Comparison of ENCODE assay signal across 8 cellular contexts in genomic region chr17:3669548-3669947, GRCh38. TPM values are rescaled to one million over a fixed set of nuclear protein-coding genes. Genes with fewer than 3 reads are reported as not detected.
DNase-seq lines count a peak whose midpoint lies in the region; ATAC-seq and TF ChIP-seq lines count a peak whose summit lies in the region.

No MANE protein-coding gene starts in this region.

- no peaks in the 10 kb centered on the region for H3K9me3 ChIP-seq in adipocyte (ENCODE audit: control insufficient read depth, low read length)
- no peaks in the 10 kb centered on the region for H3K9me3 ChIP-seq in tibial nerve

- peak overlapping the region; percentile 93 for H3K9ac ChIP-seq in adipocyte (ENCODE audit: low read length)

- peak overlapping the region; percentile 88 for H3K4me3 ChIP-seq in adipocyte (ENCODE audit: low read length)
- peak overlapping the region; percentile 61 for H3K4me3 ChIP-seq in lower leg skin (ENCODE audit: low read depth, poor library complexity, severe bottlenecking)
- peak overlapping the region; percentile 55 to 99 (median 90) for H3K4me3 ChIP-seq in tibial nerve

- H3K36me3 Mint-ChIP-seq in activated T-cell treated with anti-CD3 and anti-CD28 coated beads, Interleukin-2, amount 50 U/mL, for 72 hours (ENCODE audit: insufficient read depth in 2 of 2), result peaks cover 2 to 8% of the 10 kb centered on the region in 2 donors

- peak overlapping the region; percentile 95 for H3K27ac Mint-ChIP-seq in activated T-cell treated with anti-CD3 and anti-CD28 coated beads, Interleukin-2, amount 50 U/mL, for 72 hours

- intact Hi-C loops in lower leg skin (cut with DNase I; ENCODE audit: low total_unique reads), result no loop called here

- H3K4me1 Mint-ChIP-seq in activated T-cell treated with anti-CD3 and anti-CD28 coated beads, Interleukin-2, amount 50 U/mL, for 72 hours (ENCODE audit: low read depth), result peaks cover 33% of the 10 kb centered on the region

- no peak for TF ChIP-seq EP300 in tibial nerve (IDR thresholded peaks at IDR 0.05)

- WGBS in lower leg skin, 2 donors, result 49 to 50% methylated on average over 12 of the region's 12 CpGs
- WGBS in tibial nerve, 2 donors, result 43 to 45% methylated on average over 12 of the region's 12 CpGs

- H3K9me3 Mint-ChIP-seq in activated T-cell treated with anti-CD3 and anti-CD28 coated beads, Interleukin-2, amount 50 U/mL, for 72 hours, result no peaks in the 10 kb centered on the region

- H3K4me1 ChIP-seq in adipocyte (ENCODE audit: control insufficient read depth, insufficient read depth, low read length) (peaks cover 24% of the 10 kb centered on the region), tibial nerve (peaks cover 0 to 39% (median 26%) of the 10 kb centered on the region in 4 donors)

- H3K27ac ChIP-seq in tibial nerve, result peak overlapping the region in 2 of 4 donors; percentile 90 to 99

- ATAC-seq in activated T-cell treated with anti-CD3 and anti-CD28 coated beads, Interleukin-2, amount 50 U/mL, for 72 hours (replicated peaks in 1 of 2), result no peak
- no peak for ATAC-seq in GM18873 (IDR thresholded peaks at IDR 0.05; ENCODE audit: low FRiP score, unreplicated experiment)
- no peak for ATAC-seq in HG03175 (IDR thresholded peaks at IDR 0.05; ENCODE audit: unreplicated experiment)
- ATAC-seq in left lobe of liver, result no peak

- no peak for DNase-seq in activated T-cell treated with anti-CD3 and anti-CD28 coated beads, Interleukin-2, amount 50 U/mL, for 72 hours
- no peak for DNase-seq in activated T-cell treated with anti-CD3 and anti-CD28 coated beads, Interleukin-2, amount 50 U/mL, for 1 hour
- DNase-seq in adipocyte (ENCODE audit: low read depth), result peak; percentile 4
- no peak for DNase-seq in lower leg skin (ENCODE audit: low spot score in 2 of 2)
- no peak for DNase-seq in tibial nerve (ENCODE audit: low spot score in 2 of 2)
- no peak for DNase-seq in left lobe of liver (ENCODE audit: low spot score)

- no peaks in the 10 kb centered on the region for H3K27me3 ChIP-seq in adipocyte (replicated peaks; ENCODE audit: control insufficient read depth, insufficient read depth, low read length)
- no peaks in the 10 kb centered on the region for H3K27me3 ChIP-seq in tibial nerve

- H3K36me3 ChIP-seq in adipocyte (ENCODE audit: control insufficient read depth, insufficient read depth, low read length, severe bottlenecking) (peaks cover 4% of the 10 kb centered on the region), tibial nerve (peaks cover 0 to 33% (median 0%) of the 10 kb centered on the region in 3 donors)

- H3K4me3 Mint-ChIP-seq in activated T-cell treated with anti-CD3 and anti-CD28 coated beads, Interleukin-2, amount 50 U/mL, for 72 hours, result peak overlapping the region; percentile 99

- TF ChIP-seq POLR2A in lower leg skin (IDR thresholded peaks at IDR 0.05), result no peak
- TF ChIP-seq POLR2A in tibial nerve (IDR thresholded peaks at IDR 0.05), result no peak

- no peaks in the 10 kb centered on the region for H3K27me3 Mint-ChIP-seq in activated T-cell treated with anti-CD3 and anti-CD28 coated beads, Interleukin-2, amount 50 U/mL, for 72 hours (ENCODE audit: low read depth)

- TF ChIP-seq CTCF in lower leg skin (IDR thresholded peaks at IDR 0.05) (no peak), tibial nerve (IDR thresholded peaks at IDR 0.05) (no peak)

RNA-seq across cellular contexts. Expression of gene EMC6, which starts 0.9 kb away (rescaled TPM):
- 10 to 100 TPM; 44.0 to 45.0 TPM for total RNA-seq in activated T-cell treated with anti-CD3 and anti-CD28 coated beads, Interleukin-2, amount 50 U/mL, for 72 hours
- 10 to 100 TPM in 2 of 4 donors, 1 to 10 TPM in 2; 5.6 to 19.3 (median 10.6) TPM for total RNA-seq in lower leg skin
- total RNA-seq in tibial nerve, result 10 to 100 TPM; 12.6 to 23.4 (median 18.9) TPM
- 26.6 TPM for total RNA-seq in left lobe of liver

RNA-seq across cellular contexts. Expression of gene TAX1BP3, which starts 1.2 kb away (rescaled TPM):
- total RNA-seq in activated T-cell treated with anti-CD3 and anti-CD28 coated beads, Interleukin-2, amount 50 U/mL, for 72 hours, result 10 to 100 TPM; 10.6 to 12.3 TPM
- total RNA-seq in lower leg skin (100 to 1,000 TPM in 3 of 4 donors, 10 to 100 TPM in 1; 90.5 to 181 (median 153) TPM), tibial nerve (100 to 1,000 TPM; 183 to 303 (median 249) TPM), left lobe of liver (12.4 TPM)

RNA-seq across cellular contexts. Expression of gene P2RX5, which starts 26.4 kb away (rescaled TPM):
- 10 to 100 TPM; 46.5 to 60.1 TPM for total RNA-seq in activated T-cell treated with anti-CD3 and anti-CD28 coated beads, Interleukin-2, amount 50 U/mL, for 72 hours
- total RNA-seq in lower leg skin (under 1 TPM in 1 of 4 donors, not detected in 3; 0.89 TPM), tibial nerve (under 1 TPM in 1 of 4 donors, not detected in 3; 0.42 TPM), left lobe of liver (not detected)

RNA-seq across cellular contexts. Expression of gene CTNS, which starts 33.0 kb away (rescaled TPM):
- total RNA-seq in activated T-cell treated with anti-CD3 and anti-CD28 coated beads, Interleukin-2, amount 50 U/mL, for 72 hours, result 10 to 100 TPM; 10.5 to 12.1 TPM
- total RNA-seq in lower leg skin, result 10 to 100 TPM; 23.7 to 40.0 (median 29.6) TPM
- total RNA-seq in tibial nerve, result 10 to 100 TPM; 42.9 to 62.1 (median 50.6) TPM
- total RNA-seq in left lobe of liver, result 8.7 TPM

RNA-seq across cellular contexts. Expression of gene SHPK, which starts 33.5 kb away (rescaled TPM):
- 1 to 10 TPM; 9.2 to 9.4 TPM for total RNA-seq in activated T-cell treated with anti-CD3 and anti-CD28 coated beads, Interleukin-2, amount 50 U/mL, for 72 hours
- total RNA-seq in lower leg skin (10 to 100 TPM; 18.2 to 30.3 (median 23.1) TPM), tibial nerve (10 to 100 TPM; 17.5 to 29.6 (median 22.5) TPM), left lobe of liver (26.9 TPM)

Comparison
In these comparisons a context has a peak if more than half of its experiments do, and no peak if none do; other contexts are left out.
1. RNA of gene P2RX5, which starts 26.4 kb away (total RNA-seq): 46.5 to 60.1 TPM in activated T-cell treated with anti-CD3 and anti-CD28 coated beads, Interleukin-2, amount 50 U/mL, for 72 hours; 0.42 TPM in tibial nerve, 0.89 TPM in lower leg skin and not detected in left lobe of liver (single experiment); every median in the first group is over 10 times any median in the second.
2. Peak in every context shown above with its lines, with median percentiles within 50 percentile points of each other: H3K4me3 ChIP-seq.